In genomic region chr17:49968380-49969133, GRCh38 we compare ENCODE assay signal across 2 cellular contexts.
TF ChIP-seq lines count a peak whose summit lies in the region.

No MANE protein-coding gene starts in this region.

TF ChIP-seq in HEK293, 187 proteins besides CTCF, POLR2A, EP300 and RAD21 (continues in another document):
- TF ChIP-seq ZNF391 (tag by site-specific recombination; IDR thresholded peaks at IDR 0.05; ENCODE audit: borderline replicate concordance, low read depth): no peak
- no peak for TF ChIP-seq RBAK (tag by site-specific recombination; IDR thresholded peaks at IDR 0.05)
- TF ChIP-seq, protein P1, sequence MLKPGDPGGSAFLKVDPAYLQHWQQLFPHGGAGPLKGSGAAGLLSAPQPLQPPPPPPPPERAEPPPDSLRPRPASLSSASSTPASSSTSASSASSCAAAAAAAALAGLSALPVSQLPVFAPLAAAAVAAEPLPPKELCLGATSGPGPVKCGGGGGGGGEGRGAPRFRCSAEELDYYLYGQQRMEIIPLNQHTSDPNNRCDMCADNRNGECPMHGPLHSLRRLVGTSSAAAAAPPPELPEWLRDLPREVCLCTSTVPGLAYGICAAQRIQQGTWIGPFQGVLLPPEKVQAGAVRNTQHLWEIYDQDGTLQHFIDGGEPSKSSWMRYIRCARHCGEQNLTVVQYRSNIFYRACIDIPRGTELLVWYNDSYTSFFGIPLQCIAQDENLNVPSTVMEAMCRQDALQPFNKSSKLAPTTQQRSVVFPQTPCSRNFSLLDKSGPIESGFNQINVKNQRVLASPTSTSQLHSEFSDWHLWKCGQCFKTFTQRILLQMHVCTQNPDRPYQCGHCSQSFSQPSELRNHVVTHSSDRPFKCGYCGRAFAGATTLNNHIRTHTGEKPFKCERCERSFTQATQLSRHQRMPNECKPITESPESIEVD (tag by site-specific recombination; IDR thresholded peaks at IDR 0.05): no peak
- no peak for TF ChIP-seq SALL2 (tag by site-specific recombination; IDR thresholded peaks at IDR 0.05; ENCODE audit: borderline replicate concordance)
- TF ChIP-seq ZNF610 (tag by site-specific recombination; IDR thresholded peaks at IDR 0.05; ENCODE audit: borderline replicate concordance): no peak
- TF ChIP-seq BCL11B (tag by site-specific recombination; IDR thresholded peaks at IDR 0.05; ENCODE audit: low read depth): no peak
- peak; percentile 53; the same call in 1 of the 2 replicates for TF ChIP-seq OSR2 (tag by site-specific recombination; IDR thresholded peaks at IDR 0.05)
- TF ChIP-seq EGR2 (tag by site-specific recombination; IDR thresholded peaks at IDR 0.05; ENCODE audit: low read depth): 0 out of 2 replicates have a peak, but pooled peaks have one; percentile 3
- TF ChIP-seq, protein P2, sequence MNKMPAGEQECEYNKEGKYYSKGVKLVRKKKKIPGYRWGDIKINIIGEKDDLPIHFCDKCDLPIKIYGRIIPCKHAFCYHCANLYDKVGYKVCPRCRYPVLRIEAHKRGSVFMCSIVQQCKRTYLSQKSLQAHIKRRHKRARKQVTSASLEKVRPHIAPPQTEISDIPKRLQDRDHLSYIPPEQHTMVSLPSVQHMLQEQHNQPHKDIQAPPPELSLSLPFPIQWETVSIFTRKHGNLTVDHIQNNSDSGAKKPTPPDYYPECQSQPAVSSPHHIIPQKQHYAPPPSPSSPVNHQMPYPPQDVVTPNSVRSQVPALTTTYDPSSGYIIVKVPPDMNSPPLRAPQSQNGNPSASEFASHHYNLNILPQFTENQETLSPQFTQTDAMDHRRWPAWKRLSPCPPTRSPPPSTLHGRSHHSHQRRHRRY (tag by site-specific recombination; IDR thresholded peaks at IDR 0.05): no peak
- TF ChIP-seq ZNF37A (tag by site-specific recombination; IDR thresholded peaks at IDR 0.05): 0 out of 2 replicates have a peak, but pooled peaks have one; percentile 28
- no peak for TF ChIP-seq ZNF426 (tag by site-specific recombination; IDR thresholded peaks at IDR 0.05)
- no peak for TF ChIP-seq ZNF707 (tag by site-specific recombination; IDR thresholded peaks at IDR 0.05)
- TF ChIP-seq, protein P3, sequence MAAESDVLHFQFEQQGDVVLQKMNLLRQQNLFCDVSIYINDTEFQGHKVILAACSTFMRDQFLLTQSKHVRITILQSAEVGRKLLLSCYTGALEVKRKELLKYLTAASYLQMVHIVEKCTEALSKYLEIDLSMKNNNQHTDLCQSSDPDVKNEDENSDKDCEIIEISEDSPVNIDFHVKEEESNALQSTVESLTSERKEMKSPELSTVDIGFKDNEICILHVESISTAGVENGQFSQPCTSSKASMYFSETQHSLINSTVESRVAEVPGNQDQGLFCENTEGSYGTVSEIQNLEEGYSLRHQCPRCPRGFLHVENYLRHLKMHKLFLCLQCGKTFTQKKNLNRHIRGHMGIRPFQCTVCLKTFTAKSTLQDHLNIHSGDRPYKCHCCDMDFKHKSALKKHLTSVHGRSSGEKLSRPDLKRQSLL (tag by site-specific recombination; IDR thresholded peaks at IDR 0.05): 0 out of 2 replicates have a peak, but pooled peaks have one; percentile 12
- TF ChIP-seq KLF9 (tag by site-specific recombination; IDR thresholded peaks at IDR 0.05; ENCODE audit: low read depth): peak; percentile 66
- TF ChIP-seq ZNF138 (tag by site-specific recombination; IDR thresholded peaks at IDR 0.05; ENCODE audit: borderline replicate concordance): no peak
- TF ChIP-seq, protein P4, sequence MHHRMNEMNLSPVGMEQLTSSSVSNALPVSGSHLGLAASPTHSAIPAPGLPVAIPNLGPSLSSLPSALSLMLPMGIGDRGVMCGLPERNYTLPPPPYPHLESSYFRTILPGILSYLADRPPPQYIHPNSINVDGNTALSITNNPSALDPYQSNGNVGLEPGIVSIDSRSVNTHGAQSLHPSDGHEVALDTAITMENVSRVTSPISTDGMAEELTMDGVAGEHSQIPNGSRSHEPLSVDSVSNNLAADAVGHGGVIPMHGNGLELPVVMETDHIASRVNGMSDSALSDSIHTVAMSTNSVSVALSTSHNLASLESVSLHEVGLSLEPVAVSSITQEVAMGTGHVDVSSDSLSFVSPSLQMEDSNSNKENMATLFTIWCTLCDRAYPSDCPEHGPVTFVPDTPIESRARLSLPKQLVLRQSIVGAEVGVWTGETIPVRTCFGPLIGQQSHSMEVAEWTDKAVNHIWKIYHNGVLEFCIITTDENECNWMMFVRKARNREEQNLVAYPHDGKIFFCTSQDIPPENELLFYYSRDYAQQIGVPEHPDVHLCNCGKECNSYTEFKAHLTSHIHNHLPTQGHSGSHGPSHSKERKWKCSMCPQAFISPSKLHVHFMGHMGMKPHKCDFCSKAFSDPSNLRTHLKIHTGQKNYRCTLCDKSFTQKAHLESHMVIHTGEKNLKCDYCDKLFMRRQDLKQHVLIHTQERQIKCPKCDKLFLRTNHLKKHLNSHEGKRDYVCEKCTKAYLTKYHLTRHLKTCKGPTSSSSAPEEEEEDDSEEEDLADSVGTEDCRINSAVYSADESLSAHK (tag by site-specific recombination; IDR thresholded peaks at IDR 0.05): peak; percentile 43; the same call in 1 of the 2 replicates
- TF ChIP-seq KLF1 (tag by site-specific recombination; IDR thresholded peaks at IDR 0.05): peak; percentile 71
- no peak for TF ChIP-seq GLIS2 (tag by site-specific recombination; IDR thresholded peaks at IDR 0.05)
- no peak for TF ChIP-seq ZNF223 (tag by site-specific recombination; IDR thresholded peaks at IDR 0.05)
- no peak for TF ChIP-seq ZNF624 (tag by site-specific recombination; IDR thresholded peaks at IDR 0.05)
- no peak for TF ChIP-seq ZBTB1 (tag by site-specific recombination; IDR thresholded peaks at IDR 0.05)
- no peak for TF ChIP-seq SP3 (tag by site-specific recombination; IDR thresholded peaks at IDR 0.05)

TF ChIP-seq in H1, 55 proteins besides CTCF, POLR2A, EP300 and RAD21:
- TF ChIP-seq HDAC2 (IDR thresholded peaks at IDR 0.05; ENCODE audit: borderline replicate concordance in 1 of 2, low read depth in 2 of 2, low read length in 2 of 2) (peak in 1 of 2 experiments; percentile 72; a peak in 1 of 4 replicates), GTF2F1 (IDR thresholded peaks at IDR 0.05; ENCODE audit: borderline replicate concordance, low read depth, low read length) (no peak), POLR2AphosphoS5 (IDR thresholded peaks at IDR 0.05; ENCODE audit: low read depth, low read length) (no peak), CTBP2 (IDR thresholded peaks at IDR 0.05; ENCODE audit: borderline replicate concordance, insufficient read depth, insufficient read length, low read length) (peak; percentile 6), JUN (IDR thresholded peaks at IDR 0.05; ENCODE audit: low read depth, low read length) (0 out of 2 replicates have a peak, but pooled peaks have one; percentile 43), SIN3A (conservative IDR thresholded peaks at IDR 0.05 in 1 of 2, IDR thresholded peaks at IDR 0.05 in 1 of 2; ENCODE audit: low read depth in 1 of 2, low read length in 2 of 2) (0 out of 4 replicates have a peak, but pooled peaks of 1 of the 2 experiments have one; percentile 15), TEAD4 (IDR thresholded peaks at IDR 0.05; ENCODE audit: low read depth, low read length) (peak; percentile 60; the same call in 1 of the 2 replicates), RBBP5 (IDR thresholded peaks at IDR 0.05; ENCODE audit: borderline replicate concordance, low read depth, low read length) (peak; percentile 49; the same call in 1 of the 2 replicates), EZH2 (IDR thresholded peaks at IDR 0.05; ENCODE audit: low read depth, low read length, severe bottlenecking) (no peak), GABPA (IDR thresholded peaks at IDR 0.05; ENCODE audit: borderline replicate concordance, insufficient read depth, low read length) (peak; percentile 93), JUND (IDR thresholded peaks at IDR 0.05; ENCODE audit: low read length) (peak; percentile 81; the same call in 1 of the 2 replicates), NRF1 (IDR thresholded peaks at IDR 0.05; ENCODE audit: low read depth, low read length) (peak; percentile 82), SUZ12 (IDR thresholded peaks at IDR 0.05; ENCODE audit: low read length) (peak; percentile 8; the same call in 1 of the 2 replicates), ASH2L (IDR thresholded peaks at IDR 0.05; ENCODE audit: low read length) (peak; percentile 79), BACH1 (IDR thresholded peaks at IDR 0.05; ENCODE audit: low read length) (no peak), KDM4A (IDR thresholded peaks at IDR 0.05; ENCODE audit: low read depth, low read length, severe bottlenecking) (peak; percentile 81), EGR1 (IDR thresholded peaks at IDR 0.05; ENCODE audit: borderline replicate concordance, low read depth, low read length) (peak; percentile 12; the same call in 1 of the 2 replicates), CEBPB (IDR thresholded peaks at IDR 0.05; ENCODE audit: low read depth, low read length) (peak; percentile 95), CREB1 (IDR thresholded peaks at IDR 0.05) (peak; percentile 36; the same call in 1 of the 2 replicates)
- TF ChIP-seq, protein P5, sequence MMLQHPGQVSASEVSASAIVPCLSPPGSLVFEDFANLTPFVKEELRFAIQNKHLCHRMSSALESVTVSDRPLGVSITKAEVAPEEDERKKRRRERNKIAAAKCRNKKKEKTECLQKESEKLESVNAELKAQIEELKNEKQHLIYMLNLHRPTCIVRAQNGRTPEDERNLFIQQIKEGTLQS (IDR thresholded peaks at IDR 0.05; ENCODE audit: insufficient read depth, low read depth, low read length): peak; percentile 8; the same call in 1 of the 2 replicates
- TF ChIP-seq, protein P6, sequence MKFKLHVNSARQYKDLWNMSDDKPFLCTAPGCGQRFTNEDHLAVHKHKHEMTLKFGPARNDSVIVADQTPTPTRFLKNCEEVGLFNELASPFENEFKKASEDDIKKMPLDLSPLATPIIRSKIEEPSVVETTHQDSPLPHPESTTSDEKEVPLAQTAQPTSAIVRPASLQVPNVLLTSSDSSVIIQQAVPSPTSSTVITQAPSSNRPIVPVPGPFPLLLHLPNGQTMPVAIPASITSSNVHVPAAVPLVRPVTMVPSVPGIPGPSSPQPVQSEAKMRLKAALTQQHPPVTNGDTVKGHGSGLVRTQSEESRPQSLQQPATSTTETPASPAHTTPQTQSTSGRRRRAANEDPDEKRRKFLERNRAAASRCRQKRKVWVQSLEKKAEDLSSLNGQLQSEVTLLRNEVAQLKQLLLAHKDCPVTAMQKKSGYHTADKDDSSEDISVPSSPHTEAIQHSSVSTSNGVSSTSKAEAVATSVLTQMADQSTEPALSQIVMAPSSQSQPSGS (IDR thresholded peaks at IDR 0.05; ENCODE audit: low read length): no peak
- TF ChIP-seq, protein P7, sequence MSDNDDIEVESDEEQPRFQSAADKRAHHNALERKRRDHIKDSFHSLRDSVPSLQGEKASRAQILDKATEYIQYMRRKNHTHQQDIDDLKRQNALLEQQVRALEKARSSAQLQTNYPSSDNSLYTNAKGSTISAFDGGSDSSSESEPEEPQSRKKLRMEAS (IDR thresholded peaks at IDR 0.05): 0 out of 2 replicates have a peak, but pooled peaks have one; percentile 27
